Comparison of ENCODE assay signal across 24 cellular contexts in genomic region chr1:161973924-161974845, GRCh38. TPM values are rescaled to one million over a fixed set of nuclear protein-coding genes. Genes with fewer than 3 reads are reported as not detected.
DNase-seq lines count a peak whose midpoint lies in the region; ATAC-seq and TF ChIP-seq lines count a peak whose summit lies in the region.
"Had no signal": no experiment of that assay in that cellular context is flagged by ENCODE, and none has a peak within 500 bp of the region (broad histone marks: within the 10 kb centered on the region; RNA-seq: fewer than 3 reads in every experiment).

No MANE protein-coding gene starts in this region.

- no peak overlapping the region for H3K4me3 ChIP-seq in SK-N-MC
- H3K4me3 ChIP-seq in rectal smooth muscle tissue (ENCODE audit: low read length): no peak overlapping the region
- no peak overlapping the region for H3K4me3 ChIP-seq in upper lobe of right lung
- no peak overlapping the region for H3K4me3 ChIP-seq in mucosa of descending colon
- H3K4me3 ChIP-seq: upper lobe of left lung had no signal

- H3K27me3 ChIP-seq in rectal smooth muscle tissue (ENCODE audit: control insufficient read depth, insufficient read depth, low read length) (no peaks in the 10 kb centered on the region), upper lobe of right lung (no peaks in the 10 kb centered on the region)
- H3K27me3 ChIP-seq: upper lobe of left lung had no signal

- intact Hi-C loops in left cardiac atrium (cut with DNase I): no loop called here
- intact Hi-C loops in upper lobe of right lung (cut with DNase I): no loop called here
- intact Hi-C loops in mucosa of descending colon (cut with DNase I, micrococcal nuclease): loop anchor here in 1 of 2 donors (10.0 kb wide), 1 partner anchor 51 kb away; the partner anchor contains the start of gene OLFML2B

- TF ChIP-seq CTCF in upper lobe of right lung (IDR thresholded peaks at IDR 0.05): no peak
- TF ChIP-seq CTCF in mucosa of descending colon (IDR thresholded peaks at IDR 0.05): no peak

- ATAC-seq in left cardiac atrium (peak; percentile 61 to 86), GM21526 (IDR thresholded peaks at IDR 0.05; ENCODE audit: low FRiP score, unreplicated experiment) (no peak), upper lobe of right lung (no peak), mucosa of descending colon (no peak)
- ATAC-seq: activated naive CD8-positive, alpha-beta T cell treated with anti-CD3 and anti-CD28 coated beads, Interleukin-2, amount 50 U/mL, for 24 hours; left colon; stimulated activated effector memory CD8-positive, alpha-beta T cell treated with anti-CD3 and anti-CD28 coated beads, Interleukin-12 subunit alpha, Interleukin-12 subunit beta, amount 100 ng/mL, for 72 hours; T-cell had no signal

- H3K9ac ChIP-seq in SK-N-MC (ENCODE audit: insufficient read length) (peak overlapping the region; percentile 51), rectal smooth muscle tissue (ENCODE audit: low read length) (no peak overlapping the region)
- H3K9ac ChIP-seq: parathyroid adenoma had no signal

- no peaks in the 10 kb centered on the region for H3K36me3 ChIP-seq in SK-N-MC (ENCODE audit: insufficient read depth, low read length)
- H3K36me3 ChIP-seq in rectal smooth muscle tissue (ENCODE audit: control insufficient read depth, insufficient read depth, low read length): no peaks in the 10 kb centered on the region
- H3K36me3 ChIP-seq in upper lobe of right lung: no peaks in the 10 kb centered on the region
- H3K36me3 ChIP-seq in mucosa of descending colon (ENCODE audit: low read depth): no peaks in the 10 kb centered on the region
- H3K36me3 ChIP-seq: upper lobe of left lung had no signal

- peak overlapping the region; percentile 67; the same call in 1 of the 2 replicates for H3K27ac ChIP-seq in SK-N-MC
- H3K27ac ChIP-seq in rectal smooth muscle tissue (ENCODE audit: low read depth, low read length): peak overlapping the region; percentile 52
- no peak overlapping the region for H3K27ac ChIP-seq in upper lobe of right lung
- H3K27ac ChIP-seq: parathyroid adenoma, upper lobe of left lung had no signal

- peak; percentile 20 for DNase-seq in AG08395 (ENCODE audit: low spot score)
- no peak for DNase-seq in SK-N-MC (ENCODE audit: low read depth, low spot score)
- DNase-seq in left cardiac atrium: peak; percentile 51
- no peak for DNase-seq in NCI-H2227 (lab: John Stamatoyannopoulos, UW; ENCODE audit: unreplicated experiment)
- DNase-seq in upper lobe of right lung: no peak
- no peak for DNase-seq in mucosa of descending colon
- DNase-seq: activated CD4-positive, alpha-beta memory T cell treated with anti-CD3 and anti-CD28 coated beads, Interleukin-2, amount 10 ng/mL, durations not matched to agents 7 days and 5 days; activated naive CD8-positive, alpha-beta T cell treated with anti-CD3 and anti-CD28 coated beads, Interleukin-2, amount 50 U/mL, for 24 hours; CD4-positive, alpha-beta T cell; central memory CD4-positive, alpha-beta T cell; DMS79 treated with DMSO at 0.1 percent for 48 hours; effector memory CD4-positive, alpha-beta T cell; HFFc6; left colon; NCI-H1417 treated with DMSO at 0.1 percent for 48 hours; NK-92 treated with Interleukin-12 subunit alpha and Interleukin-12 subunit beta, amount 100 ng/mL, for 24 hours; RPMI8226; stimulated activated CD4-positive, alpha-beta T cell treated with anti-CD3 and anti-CD28 coated beads, Interleukin-12 subunit alpha, Interleukin-12 subunit beta, amount 100 ng/mL, for 4 hours; T-cell; upper lobe of left lung had no signal

- H3K4me1 ChIP-seq in rectal smooth muscle tissue (ENCODE audit: control insufficient read depth, insufficient read depth, low read length): peaks cover 9% of the 10 kb centered on the region
- peaks cover 5% of the 10 kb centered on the region for H3K4me1 ChIP-seq in upper lobe of right lung
- no peaks in the 10 kb centered on the region for H3K4me1 ChIP-seq in mucosa of descending colon (ENCODE audit: low read depth)
- H3K4me1 ChIP-seq: parathyroid adenoma had no signal

- no peaks in the 10 kb centered on the region for H3K9me3 ChIP-seq in SK-N-MC (ENCODE audit: low read depth, low read length)
- H3K9me3 ChIP-seq in upper lobe of right lung: no peaks in the 10 kb centered on the region
- no peaks in the 10 kb centered on the region for H3K9me3 ChIP-seq in mucosa of descending colon
- H3K9me3 ChIP-seq: upper lobe of left lung had no signal

RNA-seq across cellular contexts. Expression of gene OLFML2B, which starts 49.5 kb away (rescaled TPM):
- 10 to 100 TPM in 1 of 2 donors, 1 to 10 TPM in 1; 5.8 to 11.4 TPM for total RNA-seq in left cardiac atrium
- total RNA-seq in upper lobe of right lung: 17.5 TPM
- 10 to 100 TPM in 1 of 3 donors, 1 to 10 TPM in 2; 1.4 to 29.6 (median 5.0) TPM for total RNA-seq in mucosa of descending colon
- total RNA-seq: activated CD4-positive, alpha-beta memory T cell treated with anti-CD3 and anti-CD28 coated beads, Interleukin-2, amount 10 ng/mL, durations not matched to agents 7 days and 5 days; T-cell had no signal

Comparison
In these comparisons a context has a peak if more than half of its experiments do, and no peak if none do; other contexts are left out.
1. DNase-seq: peak in AG08395 (single experiment) and left cardiac atrium (single experiment); none in SK-N-MC (single experiment), NCI-H2227 (single experiment), upper lobe of right lung (single experiment) and mucosa of descending colon (0 of 3).
2. ATAC-seq: peak in left cardiac atrium (2 of 2); none in GM21526 (single experiment), upper lobe of right lung (single experiment) and mucosa of descending colon (single experiment).